ENCODE assay signal across 8 cellular contexts in the genomic region with DNA sequence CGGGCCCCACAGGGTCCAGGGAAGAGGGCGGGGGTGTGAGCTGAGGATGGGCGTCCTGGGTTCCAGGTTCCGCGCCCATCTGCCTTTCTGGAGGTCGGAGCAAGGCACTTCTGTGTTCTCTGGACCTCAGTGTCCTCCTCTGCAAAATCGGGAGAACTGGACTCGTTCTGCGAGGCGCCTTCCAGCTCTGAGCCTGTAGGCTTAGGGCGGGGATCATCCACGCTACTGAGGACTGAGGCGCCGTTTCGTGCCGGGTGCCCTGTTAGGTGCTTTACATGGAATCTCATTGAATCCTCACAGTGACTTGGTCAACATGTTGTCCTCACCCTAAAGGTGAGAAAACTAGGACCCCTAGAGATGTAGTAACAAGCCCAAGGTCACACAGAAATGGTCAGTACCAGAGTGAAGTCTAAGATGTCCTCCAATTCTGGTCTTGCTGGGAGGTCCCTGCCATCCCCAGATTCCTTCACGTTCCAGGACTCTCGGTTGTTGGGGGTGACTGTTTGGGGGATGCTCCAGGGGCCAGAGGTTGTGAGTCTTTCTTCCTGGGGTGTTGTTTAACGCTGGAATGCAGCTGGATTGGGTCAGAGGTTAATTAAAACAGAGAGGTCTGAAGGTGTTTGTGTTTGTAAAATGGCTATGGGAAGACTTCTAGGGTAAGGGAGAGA. TPM values are rescaled to one million over a fixed set of nuclear protein-coding genes. Genes with fewer than 3 reads are reported as not detected.
A peak's percentile ranks its signal among the peaks of the same experiment; 100 is the strongest.
DNase-seq lines count a peak whose midpoint lies in the region; ATAC-seq and TF ChIP-seq lines count a peak whose summit lies in the region.

No MANE protein-coding gene starts in this region.

- H3K4ac ChIP-seq in IMR-90 (ENCODE audit: low read depth, low read length): peak overlapping the region; percentile 38; the same call in 1 of the 2 replicates

- H2AFZ ChIP-seq in IMR-90 (replicated peaks; ENCODE audit: low read length, poor library complexity): peak overlapping the region; percentile 99

- H3K4me3 ChIP-seq in IMR-90 (ENCODE audit: insufficient read depth, low read depth, low read length): peak overlapping the region; percentile 92
- H3K4me3 ChIP-seq in cardiac fibroblast (replicated peaks in 1 of 2; ENCODE audit: low read depth in 2 of 2, low read length in 2 of 2): peak overlapping the region; percentile 30 to 66
- H3K4me3 ChIP-seq in suprapubic skin: peak overlapping the region; percentile 63

- H3K27me3 ChIP-seq in IMR-90 (ENCODE audit: control insufficient read depth, insufficient read depth, low read length) (no peaks in the 10 kb centered on the region), suprapubic skin (peaks cover 13% of the 10 kb centered on the region)

- TF ChIP-seq CTCF in IMR-90 (conservative IDR thresholded peaks at IDR 0.05; ENCODE audit: low read depth, low read length): no peak
- no peak for TF ChIP-seq CTCF in cardiac fibroblast (IDR thresholded peaks at IDR 0.05; ENCODE audit: low read depth, low read length)
- no peak for TF ChIP-seq CTCF in suprapubic skin (IDR thresholded peaks at IDR 0.05)

- H3K36me3 ChIP-seq in IMR-90 (ENCODE audit: control insufficient read depth, insufficient read depth, low read length) (no peaks in the 10 kb centered on the region), suprapubic skin (no peaks in the 10 kb centered on the region)

- dilution Hi-C loops in IMR-90 (cut with HindIII; ENCODE audit: low sequenced_read_pairs, unreplicated experiment): no loop called here

- peak overlapping the region; percentile 44; the same call in 1 of the 2 replicates for H4K91ac ChIP-seq in IMR-90 (ENCODE audit: insufficient read depth, low read depth, low read length)

- TF ChIP-seq RAD21 in IMR-90 (IDR thresholded peaks at IDR 0.05; ENCODE audit: low read length): no peak

- peaks cover 0 to 6% of the 10 kb centered on the region in 2 experiments; a peak in 2 of 4 replicates for H3K79me1 ChIP-seq in IMR-90 (ENCODE audit: low read depth in 1 of 2, low read length in 2 of 2)

- H3K56ac ChIP-seq in IMR-90 (ENCODE audit: extremely low read depth, insufficient read depth, low read length): no peak overlapping the region

- H4K8ac ChIP-seq in IMR-90 (ENCODE audit: low read depth in 2 of 2, low read length in 2 of 2): peak overlapping the region; percentile 15 to 63

- peaks cover 2% of the 10 kb centered on the region; the same call in 1 of the 2 replicates for H3K4me1 ChIP-seq in IMR-90 (ENCODE audit: control insufficient read depth, insufficient read depth, low read length)
- H3K4me1 ChIP-seq in suprapubic skin: peaks cover 18% of the 10 kb centered on the region

- H2BK120ac ChIP-seq in IMR-90 (ENCODE audit: low read depth, low read length): peak overlapping the region; percentile 48; the same call in 1 of the 2 replicates

- no peak for TF ChIP-seq POLR2A in IMR-90 (IDR thresholded peaks at IDR 0.05; ENCODE audit: low read depth, low read length)
- TF ChIP-seq POLR2A in suprapubic skin (IDR thresholded peaks at IDR 0.05): no peak

- no peak for TF ChIP-seq EP300 in suprapubic skin (IDR thresholded peaks at IDR 0.05)

- H3K9ac ChIP-seq in IMR-90 (ENCODE audit: low read depth, low read length): peak overlapping the region; percentile 67

- H2BK15ac ChIP-seq in IMR-90 (ENCODE audit: low read depth, low read length): peak overlapping the region; percentile 28; the same call in 1 of the 3 replicates

- peak overlapping the region; percentile 16; the same call in 1 of the 2 replicates for H3K14ac ChIP-seq in IMR-90 (replicated peaks; ENCODE audit: low read depth, low read length)

- in situ Hi-C loops in IMR-90 (cut with MboI; ENCODE audit: low sequenced_read_pairs): no loop called here

- no TSS peak for BruUV-seq in IMR-90 (replicated peaks; lab: Mats Ljungman, UMichigan)

- peak; percentile 41 for ATAC-seq in IMR-90 (ENCODE audit: low read depth)
- no peak for ATAC-seq in GM21447 (IDR thresholded peaks at IDR 0.05; ENCODE audit: unreplicated experiment)

- WGBS in IMR-90 (ENCODE audit: extremely low coverage in 2 of 2, insufficient read length in 1 of 2), 2 experiments: 6% methylated on average over 2 of the region's 19 CpGs; no CpG with 5 or more reads in 1 of the 2 experiments
- WGBS in suprapubic skin: 18% methylated on average over 4 of the region's 19 CpGs

- peak overlapping the region; percentile 97 for H3K4me2 ChIP-seq in IMR-90 (ENCODE audit: low read depth, low read length)

- H3K23ac ChIP-seq in IMR-90 (ENCODE audit: low read depth, low read length): peak overlapping the region; percentile 87

- H2AK9ac ChIP-seq in IMR-90 (replicated peaks; ENCODE audit: low read depth, low read length, poor library complexity): peak overlapping the region; percentile 47

- CTCF ChIA-PET in IMR-90 (lab: Yijun Ruan, JAX): no interaction called here

- H2BK5ac ChIP-seq in IMR-90 (ENCODE audit: low read depth, low read length, poor library complexity, severe bottlenecking): no peak overlapping the region

- H3K27ac ChIP-seq in IMR-90 (ENCODE audit: insufficient read depth, low read length): no peak overlapping the region; the same call in 1 of the 2 replicates
- H3K27ac ChIP-seq in suprapubic skin: peak overlapping the region; percentile 64

- H4K5ac ChIP-seq in IMR-90 (ENCODE audit: low read depth, low read length): peak overlapping the region; percentile 37; the same call in 1 of the 2 replicates

- DNase-seq in DMS53 (lab: John Stamatoyannopoulos, UW): peak; percentile 87
- DNase-seq in IMR-90: no peak
- no peak for DNase-seq in cardiac fibroblast (ENCODE audit: low read depth in 2 of 2)
- DNase-seq in left kidney (ENCODE audit: low read depth, low spot score): peak; percentile 63
- DNase-seq in suprapubic skin (ENCODE audit: low spot score in 2 of 2): no peak
- no peak for DNase-seq in NCI-H2081 treated with DMSO at 0.1 percent for 48 hours (lab: John Stamatoyannopoulos, UW)
- no peak for DNase-seq in SKM-1 (lab: John Stamatoyannopoulos, UW; ENCODE audit: unreplicated experiment)

- no peak overlapping the region for H2BK20ac ChIP-seq in IMR-90 (ENCODE audit: low read depth, low read length)

- peak overlapping the region; percentile 66 for H3K18ac ChIP-seq in IMR-90 (ENCODE audit: low read depth, low read length)

- H4K20me1 ChIP-seq in IMR-90 (ENCODE audit: insufficient read depth, low read length): no peaks in the 10 kb centered on the region

- intact Hi-C loops in IMR-90 (cut with micrococcal nuclease): loop anchor here (5.0 kb wide), 1 partner anchor 162 kb away; no protein-coding TSS in a partner anchor

- H2AK5ac ChIP-seq in IMR-90 (ENCODE audit: low read depth, low read length): no peak overlapping the region; the same call in 1 of the 2 replicates

- no peaks in the 10 kb centered on the region for H3K9me1 ChIP-seq in IMR-90 (ENCODE audit: insufficient read depth, low read length)

- POLR2A ChIA-PET in IMR-90 (lab: Charles Lee; ENCODE audit: unreplicated experiment): interaction anchor here (0.6 kb wide), 1 partner anchor 70 kb away, joined by 3 read pairs; no protein-coding TSS in a partner anchor

- H3K9me3 ChIP-seq in IMR-90 (ENCODE audit: control insufficient read depth, insufficient read depth, low read length) (no peaks in the 10 kb centered on the region), suprapubic skin (no peaks in the 10 kb centered on the region)

TF ChIP-seq in IMR-90, 13 proteins besides CTCF, POLR2A, EP300 and RAD21:
- TF ChIP-seq, protein P1, sequence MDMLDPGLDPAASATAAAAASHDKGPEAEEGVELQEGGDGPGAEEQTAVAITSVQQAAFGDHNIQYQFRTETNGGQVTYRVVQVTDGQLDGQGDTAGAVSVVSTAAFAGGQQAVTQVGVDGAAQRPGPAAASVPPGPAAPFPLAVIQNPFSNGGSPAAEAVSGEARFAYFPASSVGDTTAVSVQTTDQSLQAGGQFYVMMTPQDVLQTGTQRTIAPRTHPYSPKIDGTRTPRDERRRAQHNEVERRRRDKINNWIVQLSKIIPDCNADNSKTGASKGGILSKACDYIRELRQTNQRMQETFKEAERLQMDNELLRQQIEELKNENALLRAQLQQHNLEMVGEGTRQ (IDR thresholded peaks at IDR 0.05; ENCODE audit: low read depth, low read length): no peak
- TF ChIP-seq SMC3 (IDR thresholded peaks at IDR 0.05; ENCODE audit: low read depth, low read length) (no peak), NFE2L2 (IDR thresholded peaks at IDR 0.05; ENCODE audit: low read depth, low read length) (no peak), CHD1 (IDR thresholded peaks at IDR 0.05; ENCODE audit: low read depth, low read length) (no peak), RFX5 (IDR thresholded peaks at IDR 0.05; ENCODE audit: low read depth, low read length) (no peak), MAZ (IDR thresholded peaks at IDR 0.05; ENCODE audit: borderline replicate concordance, low read depth, low read length) (no peak), BHLHE40 (IDR thresholded peaks at IDR 0.05; ENCODE audit: low read depth, low read length) (no peak), MAFK (IDR thresholded peaks at IDR 0.05; ENCODE audit: low read depth, low read length) (no peak), RCOR1 (IDR thresholded peaks at IDR 0.05; ENCODE audit: insufficient replicate concordance, low read length) (no peak), FOS (IDR thresholded peaks at IDR 0.05; ENCODE audit: low read depth, low read length) (no peak), MXI1 (IDR thresholded peaks at IDR 0.05; ENCODE audit: borderline replicate concordance, low read depth, low read length) (no peak), CEBPB (IDR thresholded peaks at IDR 0.05; ENCODE audit: low read depth, low read length) (no peak)
- TF ChIP-seq, protein P2, sequence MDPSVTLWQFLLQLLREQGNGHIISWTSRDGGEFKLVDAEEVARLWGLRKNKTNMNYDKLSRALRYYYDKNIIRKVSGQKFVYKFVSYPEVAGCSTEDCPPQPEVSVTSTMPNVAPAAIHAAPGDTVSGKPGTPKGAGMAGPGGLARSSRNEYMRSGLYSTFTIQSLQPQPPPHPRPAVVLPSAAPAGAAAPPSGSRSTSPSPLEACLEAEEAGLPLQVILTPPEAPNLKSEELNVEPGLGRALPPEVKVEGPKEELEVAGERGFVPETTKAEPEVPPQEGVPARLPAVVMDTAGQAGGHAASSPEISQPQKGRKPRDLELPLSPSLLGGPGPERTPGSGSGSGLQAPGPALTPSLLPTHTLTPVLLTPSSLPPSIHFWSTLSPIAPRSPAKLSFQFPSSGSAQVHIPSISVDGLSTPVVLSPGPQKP (IDR thresholded peaks at IDR 0.05; ENCODE audit: borderline replicate concordance, low read depth, low read length): no peak

RNA-seq across cellular contexts. Expression of a gene that starts 0.7 kb away (rescaled TPM):
- 1.4 and 2.2 TPM in 2 replicates for total RNA-seq in IMR-90 (2012; rRNA removed)
- 0.56 and 0.72 TPM in 2 replicates for polyA plus RNA-seq in IMR-90 (2012; rRNA removed)
- polyA plus RNA-seq in IMR-90 (2012; cell fraction: cytosol; rRNA removed): 0.11 and 0.15 TPM in 2 replicates
- polyA plus RNA-seq in IMR-90 (2012; cell fraction: nucleus; rRNA removed; ENCODE audit: low replicate concordance): 0.18 and 2.3 TPM in 2 replicates
- total RNA-seq in suprapubic skin: 1 to 10 TPM; 1.1 to 4.3 (median 1.3) TPM

Comparison
In these comparisons a context has a peak if more than half of its experiments do, and no peak if none do; other contexts are left out.
1. DNase-seq: peak in DMS53 (single experiment) and left kidney (single experiment); none in IMR-90 (single experiment), cardiac fibroblast (0 of 2), suprapubic skin (0 of 2), NCI-H2081 treated with DMSO at 0.1 percent for 48 hours (single experiment) and SKM-1 (single experiment).
2. Peak in every context shown above with its lines, with median percentiles within 50 percentile points of each other: H3K4me3 ChIP-seq.